1 cellular context compared by ENCODE assay signal in the genomic region with DNA sequence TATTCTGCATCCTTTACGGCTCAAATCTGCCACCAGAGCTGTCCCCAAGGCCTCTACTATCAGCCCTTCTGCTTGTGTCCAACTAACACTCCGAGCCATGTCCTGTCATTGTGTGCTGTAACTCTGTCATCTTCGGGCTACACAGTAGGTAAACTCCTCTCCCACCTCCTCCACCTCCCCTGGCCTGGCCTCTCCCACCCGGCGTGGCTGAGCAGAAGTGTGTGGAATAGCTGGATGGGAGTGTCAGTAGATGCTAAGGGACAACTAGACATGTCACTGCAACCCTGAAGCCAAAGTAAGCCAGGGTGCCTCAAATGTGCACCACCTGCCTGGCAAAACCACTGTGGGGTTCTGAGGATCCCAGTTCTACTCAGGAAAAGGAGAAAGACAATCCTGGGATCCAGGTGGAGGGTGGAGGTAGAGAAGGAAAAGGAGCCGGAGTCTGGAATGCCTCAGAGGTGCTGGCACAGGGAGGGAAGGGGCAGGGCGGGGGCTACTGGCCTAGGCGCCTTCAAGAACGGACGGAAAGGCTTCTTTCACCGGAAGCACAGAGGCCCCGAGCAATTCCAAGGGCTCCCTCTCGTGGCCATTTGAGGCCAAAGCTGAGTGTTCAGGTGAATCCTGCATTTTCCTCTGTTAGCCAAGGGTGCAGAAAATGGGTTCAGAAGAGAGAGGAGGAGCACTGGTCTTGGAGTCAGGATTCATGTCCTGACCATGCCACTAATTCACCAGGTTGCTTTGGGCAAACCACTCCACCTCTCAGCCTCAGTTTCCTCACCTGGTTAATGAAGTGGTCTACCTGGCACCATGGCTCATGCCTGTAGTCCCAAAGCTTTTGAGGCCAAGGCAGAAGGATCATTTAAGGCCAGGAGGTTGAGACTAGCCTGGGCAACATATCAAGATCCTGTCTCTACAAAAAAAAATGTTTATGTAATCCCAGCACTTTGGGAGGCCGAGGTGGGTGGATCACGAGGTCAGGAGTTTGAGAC.
TF ChIP-seq lines count a peak whose summit lies in the region.

No MANE protein-coding gene starts in this region.

TF ChIP-seq in K562, 482 proteins besides CTCF, POLR2A, EP300 and RAD21 (continued from another document):
- TF ChIP-seq CTCFL (IDR thresholded peaks at IDR 0.05; ENCODE audit: borderline replicate concordance, insufficient read depth, low read depth, low read length, poor library complexity, severe bottlenecking) (peak; percentile 28), L3MBTL2 (IDR thresholded peaks at IDR 0.05) (peak; percentile 38), SMC3 (conservative IDR thresholded peaks at IDR 0.05; ENCODE audit: insufficient read depth, low read depth, low read length) (peak; percentile 33; the same call in 1 of the 2 replicates)
- TF ChIP-seq, protein P1, sequence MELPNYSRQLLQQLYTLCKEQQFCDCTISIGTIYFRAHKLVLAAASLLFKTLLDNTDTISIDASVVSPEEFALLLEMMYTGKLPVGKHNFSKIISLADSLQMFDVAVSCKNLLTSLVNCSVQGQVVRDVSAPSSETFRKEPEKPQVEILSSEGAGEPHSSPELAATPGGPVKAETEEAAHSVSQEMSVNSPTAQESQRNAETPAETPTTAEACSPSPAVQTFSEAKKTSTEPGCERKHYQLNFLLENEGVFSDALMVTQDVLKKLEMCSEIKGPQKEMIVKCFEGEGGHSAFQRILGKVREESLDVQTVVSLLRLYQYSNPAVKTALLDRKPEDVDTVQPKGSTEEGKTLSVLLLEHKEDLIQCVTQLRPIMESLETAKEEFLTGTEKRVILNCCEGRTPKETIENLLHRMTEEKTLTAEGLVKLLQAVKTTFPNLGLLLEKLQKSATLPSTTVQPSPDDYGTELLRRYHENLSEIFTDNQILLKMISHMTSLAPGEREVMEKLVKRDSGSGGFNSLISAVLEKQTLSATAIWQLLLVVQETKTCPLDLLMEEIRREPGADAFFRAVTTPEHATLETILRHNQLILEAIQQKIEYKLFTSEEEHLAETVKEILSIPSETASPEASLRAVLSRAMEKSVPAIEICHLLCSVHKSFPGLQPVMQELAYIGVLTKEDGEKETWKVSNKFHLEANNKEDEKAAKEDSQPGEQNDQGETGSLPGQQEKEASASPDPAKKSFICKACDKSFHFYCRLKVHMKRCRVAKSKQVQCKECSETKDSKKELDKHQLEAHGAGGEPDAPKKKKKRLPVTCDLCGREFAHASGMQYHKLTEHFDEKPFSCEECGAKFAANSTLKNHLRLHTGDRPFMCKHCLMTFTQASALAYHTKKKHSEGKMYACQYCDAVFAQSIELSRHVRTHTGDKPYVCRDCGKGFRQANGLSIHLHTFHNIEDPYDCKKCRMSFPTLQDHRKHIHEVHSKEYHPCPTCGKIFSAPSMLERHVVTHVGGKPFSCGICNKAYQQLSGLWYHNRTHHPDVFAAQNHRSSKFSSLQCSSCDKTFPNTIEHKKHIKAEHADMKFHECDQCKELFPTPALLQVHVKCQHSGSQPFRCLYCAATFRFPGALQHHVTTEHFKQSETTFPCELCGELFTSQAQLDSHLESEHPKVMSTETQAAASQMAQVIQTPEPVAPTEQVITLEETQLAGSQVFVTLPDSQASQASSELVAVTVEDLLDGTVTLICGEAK (IDR thresholded peaks at IDR 0.05) = 0 out of 2 replicates have a peak, but pooled peaks have one; percentile 39
- TF ChIP-seq, protein P1 (CRISPR knock-in tag; IDR thresholded peaks at IDR 0.05) = no peak
- TF ChIP-seq, protein P2, sequence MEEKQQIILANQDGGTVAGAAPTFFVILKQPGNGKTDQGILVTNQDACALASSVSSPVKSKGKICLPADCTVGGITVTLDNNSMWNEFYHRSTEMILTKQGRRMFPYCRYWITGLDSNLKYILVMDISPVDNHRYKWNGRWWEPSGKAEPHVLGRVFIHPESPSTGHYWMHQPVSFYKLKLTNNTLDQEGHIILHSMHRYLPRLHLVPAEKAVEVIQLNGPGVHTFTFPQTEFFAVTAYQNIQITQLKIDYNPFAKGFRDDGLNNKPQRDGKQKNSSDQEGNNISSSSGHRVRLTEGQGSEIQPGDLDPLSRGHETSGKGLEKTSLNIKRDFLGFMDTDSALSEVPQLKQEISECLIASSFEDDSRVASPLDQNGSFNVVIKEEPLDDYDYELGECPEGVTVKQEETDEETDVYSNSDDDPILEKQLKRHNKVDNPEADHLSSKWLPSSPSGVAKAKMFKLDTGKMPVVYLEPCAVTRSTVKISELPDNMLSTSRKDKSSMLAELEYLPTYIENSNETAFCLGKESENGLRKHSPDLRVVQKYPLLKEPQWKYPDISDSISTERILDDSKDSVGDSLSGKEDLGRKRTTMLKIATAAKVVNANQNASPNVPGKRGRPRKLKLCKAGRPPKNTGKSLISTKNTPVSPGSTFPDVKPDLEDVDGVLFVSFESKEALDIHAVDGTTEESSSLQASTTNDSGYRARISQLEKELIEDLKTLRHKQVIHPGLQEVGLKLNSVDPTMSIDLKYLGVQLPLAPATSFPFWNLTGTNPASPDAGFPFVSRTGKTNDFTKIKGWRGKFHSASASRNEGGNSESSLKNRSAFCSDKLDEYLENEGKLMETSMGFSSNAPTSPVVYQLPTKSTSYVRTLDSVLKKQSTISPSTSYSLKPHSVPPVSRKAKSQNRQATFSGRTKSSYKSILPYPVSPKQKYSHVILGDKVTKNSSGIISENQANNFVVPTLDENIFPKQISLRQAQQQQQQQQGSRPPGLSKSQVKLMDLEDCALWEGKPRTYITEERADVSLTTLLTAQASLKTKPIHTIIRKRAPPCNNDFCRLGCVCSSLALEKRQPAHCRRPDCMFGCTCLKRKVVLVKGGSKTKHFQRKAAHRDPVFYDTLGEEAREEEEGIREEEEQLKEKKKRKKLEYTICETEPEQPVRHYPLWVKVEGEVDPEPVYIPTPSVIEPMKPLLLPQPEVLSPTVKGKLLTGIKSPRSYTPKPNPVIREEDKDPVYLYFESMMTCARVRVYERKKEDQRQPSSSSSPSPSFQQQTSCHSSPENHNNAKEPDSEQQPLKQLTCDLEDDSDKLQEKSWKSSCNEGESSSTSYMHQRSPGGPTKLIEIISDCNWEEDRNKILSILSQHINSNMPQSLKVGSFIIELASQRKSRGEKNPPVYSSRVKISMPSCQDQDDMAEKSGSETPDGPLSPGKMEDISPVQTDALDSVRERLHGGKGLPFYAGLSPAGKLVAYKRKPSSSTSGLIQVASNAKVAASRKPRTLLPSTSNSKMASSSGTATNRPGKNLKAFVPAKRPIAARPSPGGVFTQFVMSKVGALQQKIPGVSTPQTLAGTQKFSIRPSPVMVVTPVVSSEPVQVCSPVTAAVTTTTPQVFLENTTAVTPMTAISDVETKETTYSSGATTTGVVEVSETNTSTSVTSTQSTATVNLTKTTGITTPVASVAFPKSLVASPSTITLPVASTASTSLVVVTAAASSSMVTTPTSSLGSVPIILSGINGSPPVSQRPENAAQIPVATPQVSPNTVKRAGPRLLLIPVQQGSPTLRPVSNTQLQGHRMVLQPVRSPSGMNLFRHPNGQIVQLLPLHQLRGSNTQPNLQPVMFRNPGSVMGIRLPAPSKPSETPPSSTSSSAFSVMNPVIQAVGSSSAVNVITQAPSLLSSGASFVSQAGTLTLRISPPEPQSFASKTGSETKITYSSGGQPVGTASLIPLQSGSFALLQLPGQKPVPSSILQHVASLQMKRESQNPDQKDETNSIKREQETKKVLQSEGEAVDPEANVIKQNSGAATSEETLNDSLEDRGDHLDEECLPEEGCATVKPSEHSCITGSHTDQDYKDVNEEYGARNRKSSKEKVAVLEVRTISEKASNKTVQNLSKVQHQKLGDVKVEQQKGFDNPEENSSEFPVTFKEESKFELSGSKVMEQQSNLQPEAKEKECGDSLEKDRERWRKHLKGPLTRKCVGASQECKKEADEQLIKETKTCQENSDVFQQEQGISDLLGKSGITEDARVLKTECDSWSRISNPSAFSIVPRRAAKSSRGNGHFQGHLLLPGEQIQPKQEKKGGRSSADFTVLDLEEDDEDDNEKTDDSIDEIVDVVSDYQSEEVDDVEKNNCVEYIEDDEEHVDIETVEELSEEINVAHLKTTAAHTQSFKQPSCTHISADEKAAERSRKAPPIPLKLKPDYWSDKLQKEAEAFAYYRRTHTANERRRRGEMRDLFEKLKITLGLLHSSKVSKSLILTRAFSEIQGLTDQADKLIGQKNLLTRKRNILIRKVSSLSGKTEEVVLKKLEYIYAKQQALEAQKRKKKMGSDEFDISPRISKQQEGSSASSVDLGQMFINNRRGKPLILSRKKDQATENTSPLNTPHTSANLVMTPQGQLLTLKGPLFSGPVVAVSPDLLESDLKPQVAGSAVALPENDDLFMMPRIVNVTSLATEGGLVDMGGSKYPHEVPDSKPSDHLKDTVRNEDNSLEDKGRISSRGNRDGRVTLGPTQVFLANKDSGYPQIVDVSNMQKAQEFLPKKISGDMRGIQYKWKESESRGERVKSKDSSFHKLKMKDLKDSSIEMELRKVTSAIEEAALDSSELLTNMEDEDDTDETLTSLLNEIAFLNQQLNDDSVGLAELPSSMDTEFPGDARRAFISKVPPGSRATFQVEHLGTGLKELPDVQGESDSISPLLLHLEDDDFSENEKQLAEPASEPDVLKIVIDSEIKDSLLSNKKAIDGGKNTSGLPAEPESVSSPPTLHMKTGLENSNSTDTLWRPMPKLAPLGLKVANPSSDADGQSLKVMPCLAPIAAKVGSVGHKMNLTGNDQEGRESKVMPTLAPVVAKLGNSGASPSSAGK (IDR thresholded peaks at IDR 0.05) = 0 out of 2 replicates have a peak, but pooled peaks have one; percentile 12
- TF ChIP-seq, protein P3, sequence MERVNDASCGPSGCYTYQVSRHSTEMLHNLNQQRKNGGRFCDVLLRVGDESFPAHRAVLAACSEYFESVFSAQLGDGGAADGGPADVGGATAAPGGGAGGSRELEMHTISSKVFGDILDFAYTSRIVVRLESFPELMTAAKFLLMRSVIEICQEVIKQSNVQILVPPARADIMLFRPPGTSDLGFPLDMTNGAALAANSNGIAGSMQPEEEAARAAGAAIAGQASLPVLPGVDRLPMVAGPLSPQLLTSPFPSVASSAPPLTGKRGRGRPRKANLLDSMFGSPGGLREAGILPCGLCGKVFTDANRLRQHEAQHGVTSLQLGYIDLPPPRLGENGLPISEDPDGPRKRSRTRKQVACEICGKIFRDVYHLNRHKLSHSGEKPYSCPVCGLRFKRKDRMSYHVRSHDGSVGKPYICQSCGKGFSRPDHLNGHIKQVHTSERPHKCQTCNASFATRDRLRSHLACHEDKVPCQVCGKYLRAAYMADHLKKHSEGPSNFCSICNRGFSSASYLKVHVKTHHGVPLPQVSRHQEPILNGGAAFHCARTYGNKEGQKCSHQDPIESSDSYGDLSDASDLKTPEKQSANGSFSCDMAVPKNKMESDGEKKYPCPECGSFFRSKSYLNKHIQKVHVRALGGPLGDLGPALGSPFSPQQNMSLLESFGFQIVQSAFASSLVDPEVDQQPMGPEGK (CRISPR knock-in tag; IDR thresholded peaks at IDR 0.05; ENCODE audit: borderline replicate concordance) = no peak
